Comparison of ENCODE assay signal across 1 cellular context in genomic region chr11:66328307-66329144, GRCh38.
TF ChIP-seq lines count a peak whose summit lies in the region.

No MANE protein-coding gene starts in this region.

TF ChIP-seq in WTC11, 78 proteins besides CTCF, POLR2A, EP300 and RAD21 (continued from another document and continues in another):
- TF ChIP-seq, protein P1, sequence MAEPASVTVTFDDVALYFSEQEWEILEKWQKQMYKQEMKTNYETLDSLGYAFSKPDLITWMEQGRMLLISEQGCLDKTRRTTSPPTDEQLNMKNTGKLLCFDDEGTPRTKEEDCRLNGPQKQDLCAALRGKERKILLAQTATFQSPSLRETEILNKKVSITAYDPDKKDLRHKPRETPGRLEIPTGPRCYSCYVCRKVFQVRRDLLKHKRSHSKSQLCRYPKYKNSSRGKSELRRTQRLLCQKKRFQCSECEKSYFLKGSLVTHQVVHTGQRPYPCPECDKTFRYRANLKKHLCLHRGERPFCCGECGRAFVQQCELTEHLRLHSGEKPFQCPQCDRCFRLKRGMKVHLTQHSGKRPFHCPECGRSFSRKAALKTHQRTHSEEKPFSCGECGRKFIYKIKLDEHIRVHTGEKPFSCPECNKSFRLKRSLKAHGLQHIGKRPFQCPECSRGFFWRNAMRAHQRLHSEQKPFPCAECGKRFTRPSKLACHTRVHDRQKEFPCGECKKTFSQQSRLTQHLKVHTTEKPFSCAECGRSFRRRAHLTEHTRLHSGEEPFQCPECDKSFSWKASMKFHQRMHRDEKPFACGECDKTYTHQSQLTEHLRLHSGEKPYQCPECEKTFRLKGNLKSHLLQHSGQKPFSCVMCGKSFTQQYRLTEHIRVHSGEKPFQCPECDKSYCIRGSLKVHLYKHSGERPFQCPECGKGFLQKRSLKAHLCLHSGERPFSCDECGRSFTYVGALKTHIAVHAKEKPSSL (CRISPR knock-in tag; conservative IDR thresholded peaks at IDR 0.05) = no peak
- TF ChIP-seq ZNF423 (CRISPR knock-in tag; IDR thresholded peaks at IDR 0.05) = peak; percentile 46; the same call in 1 of the 2 replicates
- no peak for TF ChIP-seq NR1H2 (CRISPR knock-in tag; IDR thresholded peaks at IDR 0.05)
- TF ChIP-seq AR (CRISPR knock-in tag; IDR thresholded peaks at IDR 0.05) = no peak
- TF ChIP-seq GRHL2 (CRISPR knock-in tag; IDR thresholded peaks at IDR 0.05; ENCODE audit: insufficient replicate concordance, severe bottlenecking) = no peak
- TF ChIP-seq NFE2L1 (CRISPR knock-in tag; IDR thresholded peaks at IDR 0.05) = peak; percentile 8; the same call in 1 of the 2 replicates
- TF ChIP-seq CDX4 (CRISPR knock-in tag; IDR thresholded peaks at IDR 0.05; ENCODE audit: borderline replicate concordance) = no peak
- TF ChIP-seq E2F4 (CRISPR knock-in tag; IDR thresholded peaks at IDR 0.05; ENCODE audit: borderline replicate concordance, low read depth) = no peak
- no peak for TF ChIP-seq ESRRA (CRISPR knock-in tag; IDR thresholded peaks at IDR 0.05; ENCODE audit: borderline replicate concordance)
- TF ChIP-seq, protein P2, sequence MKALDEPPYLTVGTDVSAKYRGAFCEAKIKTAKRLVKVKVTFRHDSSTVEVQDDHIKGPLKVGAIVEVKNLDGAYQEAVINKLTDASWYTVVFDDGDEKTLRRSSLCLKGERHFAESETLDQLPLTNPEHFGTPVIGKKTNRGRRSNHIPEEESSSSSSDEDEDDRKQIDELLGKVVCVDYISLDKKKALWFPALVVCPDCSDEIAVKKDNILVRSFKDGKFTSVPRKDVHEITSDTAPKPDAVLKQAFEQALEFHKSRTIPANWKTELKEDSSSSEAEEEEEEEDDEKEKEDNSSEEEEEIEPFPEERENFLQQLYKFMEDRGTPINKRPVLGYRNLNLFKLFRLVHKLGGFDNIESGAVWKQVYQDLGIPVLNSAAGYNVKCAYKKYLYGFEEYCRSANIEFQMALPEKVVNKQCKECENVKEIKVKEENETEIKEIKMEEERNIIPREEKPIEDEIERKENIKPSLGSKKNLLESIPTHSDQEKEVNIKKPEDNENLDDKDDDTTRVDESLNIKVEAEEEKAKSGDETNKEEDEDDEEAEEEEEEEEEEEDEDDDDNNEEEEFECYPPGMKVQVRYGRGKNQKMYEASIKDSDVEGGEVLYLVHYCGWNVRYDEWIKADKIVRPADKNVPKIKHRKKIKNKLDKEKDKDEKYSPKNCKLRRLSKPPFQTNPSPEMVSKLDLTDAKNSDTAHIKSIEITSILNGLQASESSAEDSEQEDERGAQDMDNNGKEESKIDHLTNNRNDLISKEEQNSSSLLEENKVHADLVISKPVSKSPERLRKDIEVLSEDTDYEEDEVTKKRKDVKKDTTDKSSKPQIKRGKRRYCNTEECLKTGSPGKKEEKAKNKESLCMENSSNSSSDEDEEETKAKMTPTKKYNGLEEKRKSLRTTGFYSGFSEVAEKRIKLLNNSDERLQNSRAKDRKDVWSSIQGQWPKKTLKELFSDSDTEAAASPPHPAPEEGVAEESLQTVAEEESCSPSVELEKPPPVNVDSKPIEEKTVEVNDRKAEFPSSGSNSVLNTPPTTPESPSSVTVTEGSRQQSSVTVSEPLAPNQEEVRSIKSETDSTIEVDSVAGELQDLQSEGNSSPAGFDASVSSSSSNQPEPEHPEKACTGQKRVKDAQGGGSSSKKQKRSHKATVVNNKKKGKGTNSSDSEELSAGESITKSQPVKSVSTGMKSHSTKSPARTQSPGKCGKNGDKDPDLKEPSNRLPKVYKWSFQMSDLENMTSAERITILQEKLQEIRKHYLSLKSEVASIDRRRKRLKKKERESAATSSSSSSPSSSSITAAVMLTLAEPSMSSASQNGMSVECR (CRISPR knock-in tag; IDR thresholded peaks at IDR 0.05; ENCODE audit: borderline replicate concordance) = 0 out of 2 replicates have a peak, but pooled peaks have one; percentile 71
- TF ChIP-seq ZNF263 (CRISPR knock-in tag; IDR thresholded peaks at IDR 0.05; ENCODE audit: low read depth) = no peak
- TF ChIP-seq, protein P3, sequence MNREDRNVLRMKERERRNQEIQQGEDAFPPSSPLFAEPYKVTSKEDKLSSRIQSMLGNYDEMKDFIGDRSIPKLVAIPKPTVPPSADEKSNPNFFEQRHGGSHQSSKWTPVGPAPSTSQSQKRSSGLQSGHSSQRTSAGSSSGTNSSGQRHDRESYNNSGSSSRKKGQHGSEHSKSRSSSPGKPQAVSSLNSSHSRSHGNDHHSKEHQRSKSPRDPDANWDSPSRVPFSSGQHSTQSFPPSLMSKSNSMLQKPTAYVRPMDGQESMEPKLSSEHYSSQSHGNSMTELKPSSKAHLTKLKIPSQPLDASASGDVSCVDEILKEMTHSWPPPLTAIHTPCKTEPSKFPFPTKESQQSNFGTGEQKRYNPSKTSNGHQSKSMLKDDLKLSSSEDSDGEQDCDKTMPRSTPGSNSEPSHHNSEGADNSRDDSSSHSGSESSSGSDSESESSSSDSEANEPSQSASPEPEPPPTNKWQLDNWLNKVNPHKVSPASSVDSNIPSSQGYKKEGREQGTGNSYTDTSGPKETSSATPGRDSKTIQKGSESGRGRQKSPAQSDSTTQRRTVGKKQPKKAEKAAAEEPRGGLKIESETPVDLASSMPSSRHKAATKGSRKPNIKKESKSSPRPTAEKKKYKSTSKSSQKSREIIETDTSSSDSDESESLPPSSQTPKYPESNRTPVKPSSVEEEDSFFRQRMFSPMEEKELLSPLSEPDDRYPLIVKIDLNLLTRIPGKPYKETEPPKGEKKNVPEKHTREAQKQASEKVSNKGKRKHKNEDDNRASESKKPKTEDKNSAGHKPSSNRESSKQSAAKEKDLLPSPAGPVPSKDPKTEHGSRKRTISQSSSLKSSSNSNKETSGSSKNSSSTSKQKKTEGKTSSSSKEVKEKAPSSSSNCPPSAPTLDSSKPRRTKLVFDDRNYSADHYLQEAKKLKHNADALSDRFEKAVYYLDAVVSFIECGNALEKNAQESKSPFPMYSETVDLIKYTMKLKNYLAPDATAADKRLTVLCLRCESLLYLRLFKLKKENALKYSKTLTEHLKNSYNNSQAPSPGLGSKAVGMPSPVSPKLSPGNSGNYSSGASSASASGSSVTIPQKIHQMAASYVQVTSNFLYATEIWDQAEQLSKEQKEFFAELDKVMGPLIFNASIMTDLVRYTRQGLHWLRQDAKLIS (CRISPR knock-in tag; IDR thresholded peaks at IDR 0.05; ENCODE audit: borderline replicate concordance) = no peak
- TF ChIP-seq, protein P4, sequence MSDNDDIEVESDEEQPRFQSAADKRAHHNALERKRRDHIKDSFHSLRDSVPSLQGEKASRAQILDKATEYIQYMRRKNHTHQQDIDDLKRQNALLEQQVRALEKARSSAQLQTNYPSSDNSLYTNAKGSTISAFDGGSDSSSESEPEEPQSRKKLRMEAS (CRISPR knock-in tag; IDR thresholded peaks at IDR 0.05) = peak; percentile 99
- TF ChIP-seq TEAD1 (CRISPR knock-in tag; IDR thresholded peaks at IDR 0.05) = peak; percentile 98
- TF ChIP-seq, protein P5, sequence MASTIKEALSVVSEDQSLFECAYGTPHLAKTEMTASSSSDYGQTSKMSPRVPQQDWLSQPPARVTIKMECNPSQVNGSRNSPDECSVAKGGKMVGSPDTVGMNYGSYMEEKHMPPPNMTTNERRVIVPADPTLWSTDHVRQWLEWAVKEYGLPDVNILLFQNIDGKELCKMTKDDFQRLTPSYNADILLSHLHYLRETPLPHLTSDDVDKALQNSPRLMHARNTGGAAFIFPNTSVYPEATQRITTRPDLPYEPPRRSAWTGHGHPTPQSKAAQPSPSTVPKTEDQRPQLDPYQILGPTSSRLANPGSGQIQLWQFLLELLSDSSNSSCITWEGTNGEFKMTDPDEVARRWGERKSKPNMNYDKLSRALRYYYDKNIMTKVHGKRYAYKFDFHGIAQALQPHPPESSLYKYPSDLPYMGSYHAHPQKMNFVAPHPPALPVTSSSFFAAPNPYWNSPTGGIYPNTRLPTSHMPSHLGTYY (CRISPR knock-in tag; IDR thresholded peaks at IDR 0.05) = no peak
- no peak for TF ChIP-seq OVOL2 (CRISPR knock-in tag; IDR thresholded peaks at IDR 0.05; ENCODE audit: borderline replicate concordance)
- TF ChIP-seq SOX15 (CRISPR knock-in tag; IDR thresholded peaks at IDR 0.05) = no peak
- TF ChIP-seq NFATC4 (CRISPR knock-in tag; IDR thresholded peaks at IDR 0.05) = no peak
- no peak for TF ChIP-seq ZNF138 (CRISPR knock-in tag; conservative IDR thresholded peaks at IDR 0.05)
- TF ChIP-seq, protein P6, sequence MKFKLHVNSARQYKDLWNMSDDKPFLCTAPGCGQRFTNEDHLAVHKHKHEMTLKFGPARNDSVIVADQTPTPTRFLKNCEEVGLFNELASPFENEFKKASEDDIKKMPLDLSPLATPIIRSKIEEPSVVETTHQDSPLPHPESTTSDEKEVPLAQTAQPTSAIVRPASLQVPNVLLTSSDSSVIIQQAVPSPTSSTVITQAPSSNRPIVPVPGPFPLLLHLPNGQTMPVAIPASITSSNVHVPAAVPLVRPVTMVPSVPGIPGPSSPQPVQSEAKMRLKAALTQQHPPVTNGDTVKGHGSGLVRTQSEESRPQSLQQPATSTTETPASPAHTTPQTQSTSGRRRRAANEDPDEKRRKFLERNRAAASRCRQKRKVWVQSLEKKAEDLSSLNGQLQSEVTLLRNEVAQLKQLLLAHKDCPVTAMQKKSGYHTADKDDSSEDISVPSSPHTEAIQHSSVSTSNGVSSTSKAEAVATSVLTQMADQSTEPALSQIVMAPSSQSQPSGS (CRISPR knock-in tag; IDR thresholded peaks at IDR 0.05; ENCODE audit: borderline replicate concordance, low read depth) = no peak
- no peak for TF ChIP-seq RORB (CRISPR knock-in tag; IDR thresholded peaks at IDR 0.05)
- TF ChIP-seq ZNF121 (CRISPR knock-in tag; IDR thresholded peaks at IDR 0.05) = peak; percentile 72
- TF ChIP-seq TP53 (CRISPR knock-in tag; IDR thresholded peaks at IDR 0.05) = no peak
- no peak for TF ChIP-seq PRRX2 (CRISPR knock-in tag; IDR thresholded peaks at IDR 0.05)
- TF ChIP-seq, protein P7, sequence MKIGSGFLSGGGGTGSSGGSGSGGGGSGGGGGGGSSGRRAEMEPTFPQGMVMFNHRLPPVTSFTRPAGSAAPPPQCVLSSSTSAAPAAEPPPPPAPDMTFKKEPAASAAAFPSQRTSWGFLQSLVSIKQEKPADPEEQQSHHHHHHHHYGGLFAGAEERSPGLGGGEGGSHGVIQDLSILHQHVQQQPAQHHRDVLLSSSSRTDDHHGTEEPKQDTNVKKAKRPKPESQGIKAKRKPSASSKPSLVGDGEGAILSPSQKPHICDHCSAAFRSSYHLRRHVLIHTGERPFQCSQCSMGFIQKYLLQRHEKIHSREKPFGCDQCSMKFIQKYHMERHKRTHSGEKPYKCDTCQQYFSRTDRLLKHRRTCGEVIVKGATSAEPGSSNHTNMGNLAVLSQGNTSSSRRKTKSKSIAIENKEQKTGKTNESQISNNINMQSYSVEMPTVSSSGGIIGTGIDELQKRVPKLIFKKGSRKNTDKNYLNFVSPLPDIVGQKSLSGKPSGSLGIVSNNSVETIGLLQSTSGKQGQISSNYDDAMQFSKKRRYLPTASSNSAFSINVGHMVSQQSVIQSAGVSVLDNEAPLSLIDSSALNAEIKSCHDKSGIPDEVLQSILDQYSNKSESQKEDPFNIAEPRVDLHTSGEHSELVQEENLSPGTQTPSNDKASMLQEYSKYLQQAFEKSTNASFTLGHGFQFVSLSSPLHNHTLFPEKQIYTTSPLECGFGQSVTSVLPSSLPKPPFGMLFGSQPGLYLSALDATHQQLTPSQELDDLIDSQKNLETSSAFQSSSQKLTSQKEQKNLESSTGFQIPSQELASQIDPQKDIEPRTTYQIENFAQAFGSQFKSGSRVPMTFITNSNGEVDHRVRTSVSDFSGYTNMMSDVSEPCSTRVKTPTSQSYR (CRISPR knock-in tag; IDR thresholded peaks at IDR 0.05) = peak; percentile 53; the same call in 1 of the 2 replicates
- peak; percentile 75 for TF ChIP-seq ETV6 (CRISPR knock-in tag; IDR thresholded peaks at IDR 0.05)
- TF ChIP-seq ELF4 (CRISPR knock-in tag; IDR thresholded peaks at IDR 0.05; ENCODE audit: low read depth) = no peak
- peak; percentile 24; the same call in 1 of the 2 replicates for TF ChIP-seq SP1 (CRISPR knock-in tag; conservative IDR thresholded peaks at IDR 0.05)
- TF ChIP-seq CREB1 (CRISPR knock-in tag; IDR thresholded peaks at IDR 0.05) = no peak
